1 cellular context compared by ENCODE assay signal in the genomic region with DNA sequence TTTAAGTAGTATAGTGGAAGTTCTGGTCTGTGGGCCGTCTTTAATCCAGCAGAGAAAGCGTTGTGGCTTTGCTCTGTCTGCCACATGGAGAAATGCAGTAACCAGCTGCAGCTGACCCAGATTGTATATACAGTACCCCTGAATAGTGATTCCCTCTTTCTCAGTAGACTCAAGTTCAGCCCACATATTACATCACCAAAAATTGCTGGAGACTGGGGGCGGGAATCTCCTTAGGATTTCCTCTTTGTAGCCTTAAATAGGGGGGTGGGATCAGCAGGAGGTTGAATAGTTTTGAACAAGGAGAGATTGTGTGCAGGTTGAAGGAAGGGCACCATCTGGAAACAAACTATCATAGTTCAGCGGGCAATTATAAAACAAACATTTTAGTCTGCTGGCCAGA.
TF ChIP-seq lines count a peak whose summit lies in the region.

A gene with protein sequence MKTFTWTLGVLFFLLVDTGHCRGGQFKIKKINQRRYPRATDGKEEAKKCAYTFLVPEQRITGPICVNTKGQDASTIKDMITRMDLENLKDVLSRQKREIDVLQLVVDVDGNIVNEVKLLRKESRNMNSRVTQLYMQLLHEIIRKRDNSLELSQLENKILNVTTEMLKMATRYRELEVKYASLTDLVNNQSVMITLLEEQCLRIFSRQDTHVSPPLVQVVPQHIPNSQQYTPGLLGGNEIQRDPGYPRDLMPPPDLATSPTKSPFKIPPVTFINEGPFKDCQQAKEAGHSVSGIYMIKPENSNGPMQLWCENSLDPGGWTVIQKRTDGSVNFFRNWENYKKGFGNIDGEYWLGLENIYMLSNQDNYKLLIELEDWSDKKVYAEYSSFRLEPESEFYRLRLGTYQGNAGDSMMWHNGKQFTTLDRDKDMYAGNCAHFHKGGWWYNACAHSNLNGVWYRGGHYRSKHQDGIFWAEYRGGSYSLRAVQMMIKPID (minus strand): TSS at position 134 of the 400 bp plus-strand sequence. CDS start 5,301 bp downstream, outside the sequence.

TF ChIP-seq in HepG2, 621 proteins besides CTCF, POLR2A, EP300 and RAD21 (continued from another document):
- TF ChIP-seq, protein P1, sequence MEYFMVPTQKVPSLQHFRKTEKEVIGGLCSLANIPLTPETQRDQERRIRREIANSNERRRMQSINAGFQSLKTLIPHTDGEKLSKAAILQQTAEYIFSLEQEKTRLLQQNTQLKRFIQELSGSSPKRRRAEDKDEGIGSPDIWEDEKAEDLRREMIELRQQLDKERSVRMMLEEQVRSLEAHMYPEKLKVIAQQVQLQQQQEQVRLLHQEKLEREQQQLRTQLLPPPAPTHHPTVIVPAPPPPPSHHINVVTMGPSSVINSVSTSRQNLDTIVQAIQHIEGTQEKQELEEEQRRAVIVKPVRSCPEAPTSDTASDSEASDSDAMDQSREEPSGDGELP (IDR thresholded peaks at IDR 0.05; ENCODE audit: borderline replicate concordance, low read depth), result peak; percentile 64; the same call in 1 of the 2 replicates
- TF ChIP-seq RCOR2 (CRISPR knock-in tag; IDR thresholded peaks at IDR 0.05) (no peak), ASH2L (IDR thresholded peaks at IDR 0.05; ENCODE audit: insufficient read length, low read depth, low read length) (peak; percentile 31), NCOA2 (CRISPR knock-in tag; IDR thresholded peaks at IDR 0.05) (0 out of 2 replicates have a peak, but pooled peaks have one; percentile 25), SOX6 (IDR thresholded peaks at IDR 0.05) (no peak), SOX6 (CRISPR knock-in tag; IDR thresholded peaks at IDR 0.05) (peak; percentile 45; the same call in 1 of the 2 replicates)
- TF ChIP-seq, protein P2, sequence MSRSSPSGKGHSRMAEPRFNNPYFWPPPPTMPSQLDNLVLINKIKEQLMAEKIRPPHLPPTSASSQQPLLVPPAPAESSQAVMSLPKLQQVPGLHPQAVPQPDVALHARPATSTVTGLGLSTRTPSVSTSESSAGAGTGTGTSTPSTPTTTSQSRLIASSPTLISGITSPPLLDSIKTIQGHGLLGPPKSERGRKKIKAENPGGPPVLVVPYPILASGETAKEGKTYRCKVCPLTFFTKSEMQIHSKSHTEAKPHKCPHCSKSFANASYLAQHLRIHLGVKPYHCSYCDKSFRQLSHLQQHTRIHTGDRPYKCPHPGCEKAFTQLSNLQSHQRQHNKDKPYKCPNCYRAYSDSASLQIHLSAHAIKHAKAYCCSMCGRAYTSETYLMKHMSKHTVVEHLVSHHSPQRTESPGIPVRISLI (CRISPR knock-in tag; IDR thresholded peaks at IDR 0.05; ENCODE audit: borderline replicate concordance), result peak; percentile 12; the same call in 1 of the 2 replicates
- TF ChIP-seq, protein P3, sequence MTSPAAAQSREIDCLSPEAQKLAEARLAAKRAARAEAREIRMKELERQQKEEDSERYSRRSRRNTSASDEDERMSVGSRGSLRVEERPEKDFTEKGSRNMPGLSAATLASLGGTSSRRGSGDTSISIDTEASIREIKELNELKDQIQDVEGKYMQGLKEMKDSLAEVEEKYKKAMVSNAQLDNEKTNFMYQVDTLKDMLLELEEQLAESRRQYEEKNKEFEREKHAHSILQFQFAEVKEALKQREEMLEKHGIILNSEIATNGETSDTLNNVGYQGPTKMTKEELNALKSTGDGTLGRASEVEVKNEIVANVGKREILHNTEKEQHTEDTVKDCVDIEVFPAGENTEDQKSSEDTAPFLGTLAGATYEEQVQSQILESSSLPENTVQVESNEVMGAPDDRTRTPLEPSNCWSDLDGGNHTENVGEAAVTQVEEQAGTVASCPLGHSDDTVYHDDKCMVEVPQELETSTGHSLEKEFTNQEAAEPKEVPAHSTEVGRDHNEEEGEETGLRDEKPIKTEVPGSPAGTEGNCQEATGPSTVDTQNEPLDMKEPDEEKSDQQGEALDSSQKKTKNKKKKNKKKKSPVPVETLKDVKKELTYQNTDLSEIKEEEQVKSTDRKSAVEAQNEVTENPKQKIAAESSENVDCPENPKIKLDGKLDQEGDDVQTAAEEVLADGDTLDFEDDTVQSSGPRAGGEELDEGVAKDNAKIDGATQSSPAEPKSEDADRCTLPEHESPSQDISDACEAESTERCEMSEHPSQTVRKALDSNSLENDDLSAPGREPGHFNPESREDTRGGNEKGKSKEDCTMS (CRISPR knock-in tag; conservative IDR thresholded peaks at IDR 0.05), result no peak
